Comparison of ENCODE assay signal across 1 cellular context in the genomic region with DNA sequence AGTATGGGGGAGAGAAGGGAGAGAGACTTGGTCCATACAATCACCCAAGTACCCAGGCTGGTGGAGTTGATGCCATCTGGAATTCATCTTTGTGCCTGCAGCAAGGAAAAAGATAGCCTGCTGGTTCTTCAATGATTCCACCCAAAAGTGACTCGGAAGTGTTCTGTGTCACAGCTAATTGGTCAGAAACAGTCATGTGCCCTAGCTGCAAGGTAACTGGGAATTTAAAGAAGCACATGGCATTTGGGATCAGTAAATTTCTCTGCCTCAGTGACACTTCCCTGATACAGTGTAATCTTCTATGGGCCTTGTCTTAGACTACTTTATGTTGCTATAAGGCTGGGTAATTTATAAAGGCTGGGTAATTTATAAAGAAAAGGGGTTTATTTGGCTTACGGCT.
A peak's percentile ranks its signal among the peaks of the same experiment; 100 is the strongest.
TF ChIP-seq lines count a peak whose summit lies in the region.

No MANE protein-coding gene starts in this region.

TF ChIP-seq in H1, 55 proteins besides CTCF, POLR2A, EP300 and RAD21:
- TF ChIP-seq CTBP2 (IDR thresholded peaks at IDR 0.05; ENCODE audit: borderline replicate concordance, insufficient read depth, insufficient read length, low read length): no peak
- TF ChIP-seq, protein P1, sequence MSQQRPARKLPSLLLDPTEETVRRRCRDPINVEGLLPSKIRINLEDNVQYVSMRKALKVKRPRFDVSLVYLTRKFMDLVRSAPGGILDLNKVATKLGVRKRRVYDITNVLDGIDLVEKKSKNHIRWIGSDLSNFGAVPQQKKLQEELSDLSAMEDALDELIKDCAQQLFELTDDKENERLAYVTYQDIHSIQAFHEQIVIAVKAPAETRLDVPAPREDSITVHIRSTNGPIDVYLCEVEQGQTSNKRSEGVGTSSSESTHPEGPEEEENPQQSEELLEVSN (IDR thresholded peaks at IDR 0.05): 0 out of 2 replicates have a peak, but pooled peaks have one; percentile 25
